ENCODE assay signal across 11 cellular contexts in the genomic region with DNA sequence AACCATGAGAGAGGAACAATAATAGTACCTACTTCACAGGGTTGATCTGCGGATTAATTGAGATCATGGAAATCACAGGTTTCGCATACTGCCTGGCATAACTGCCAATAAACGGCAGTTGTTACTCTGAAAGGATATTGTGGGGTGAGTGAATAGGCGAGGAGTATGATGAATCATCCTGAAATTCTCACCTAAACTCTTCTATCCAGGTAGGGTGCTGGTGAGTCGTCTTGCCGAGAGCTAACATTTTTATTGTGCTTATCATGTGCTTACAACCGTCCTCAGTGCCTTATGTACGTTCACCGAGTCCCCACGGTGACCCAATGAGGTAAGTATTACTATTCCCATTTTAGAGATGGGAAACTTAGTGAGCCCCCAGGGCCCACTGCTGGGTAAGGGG. TPM values are rescaled to one million over a fixed set of nuclear protein-coding genes. Genes with fewer than 3 reads are reported as not detected.
DNase-seq lines count a peak whose midpoint lies in the region; ATAC-seq and TF ChIP-seq lines count a peak whose summit lies in the region.
"Had no signal": no experiment of that assay in that cellular context is flagged by ENCODE, and none has a peak within 500 bp of the region (broad histone marks: within the 10 kb centered on the region; RNA-seq: fewer than 3 reads in every experiment).

No MANE protein-coding gene starts in this region.

- peaks cover 13% of the 10 kb centered on the region for H3K4me1 Mint-ChIP-seq in activated T-cell treated with anti-CD3 and anti-CD28 coated beads, Interleukin-2, amount 50 U/mL, for 4 hours (ENCODE audit: low read depth)
- H3K4me1 Mint-ChIP-seq in glutamatergic neuron (ENCODE audit: low read depth, unreplicated experiment), result peaks cover 11% of the 10 kb centered on the region
- peaks cover 0 to 3% of the 10 kb centered on the region in 2 donors for H3K4me1 Mint-ChIP-seq in natural killer cell treated with Interleukin-12 subunit alpha and Interleukin-12 subunit beta and Interleukin-15 and Interleukin-18, amount 100 ng/mL, for 72 hours (ENCODE audit: low read depth in 2 of 2)

- TF ChIP-seq CTCF in RWPE1 (conservative IDR thresholded peaks at IDR 0.05; ENCODE audit: low read depth), result no peak
- TF ChIP-seq CTCF in glutamatergic neuron (IDR thresholded peaks at IDR 0.05; ENCODE audit: partially characterized antibody, unreplicated experiment), result no peak

- H3K4me3 Mint-ChIP-seq in activated T-cell treated with anti-CD3 and anti-CD28 coated beads, Interleukin-2, amount 50 U/mL, for 4 hours, result no peak overlapping the region
- peak overlapping the region; percentile 76 for H3K4me3 Mint-ChIP-seq in glutamatergic neuron (ENCODE audit: unreplicated experiment)
- no peak overlapping the region for H3K4me3 Mint-ChIP-seq in natural killer cell treated with Interleukin-12 subunit alpha and Interleukin-12 subunit beta and Interleukin-15 and Interleukin-18, amount 100 ng/mL, for 72 hours

- H3K27ac Mint-ChIP-seq in glutamatergic neuron (ENCODE audit: unreplicated experiment), result peak overlapping the region; percentile 62
- no peak overlapping the region for H3K27ac Mint-ChIP-seq in natural killer cell treated with Interleukin-12 subunit alpha and Interleukin-12 subunit beta and Interleukin-15 and Interleukin-18, amount 100 ng/mL, for 72 hours
- H3K27ac Mint-ChIP-seq: activated naive CD8-positive, alpha-beta T cell had no signal

- no peaks in the 10 kb centered on the region for H3K36me3 Mint-ChIP-seq in activated T-cell treated with anti-CD3 and anti-CD28 coated beads, Interleukin-2, amount 50 U/mL, for 4 hours (ENCODE audit: insufficient read depth)
- peaks cover 7% of the 10 kb centered on the region for H3K36me3 Mint-ChIP-seq in glutamatergic neuron (ENCODE audit: unreplicated experiment)
- H3K36me3 Mint-ChIP-seq in natural killer cell treated with Interleukin-12 subunit alpha and Interleukin-12 subunit beta and Interleukin-15 and Interleukin-18, amount 100 ng/mL, for 72 hours, result no peaks in the 10 kb centered on the region
- H3K36me3 Mint-ChIP-seq: activated naive CD8-positive, alpha-beta T cell; CD8-positive, alpha-beta memory T cell had no signal

- CTCF ChIA-PET in RWPE1 (lab: Yijun Ruan, JAX), result interaction anchor here (0.6 to 2.2 kb wide), 12 partner anchors 12 to 442 kb away, joined by 3 to 16 read pairs (median 4); no protein-coding TSS in a partner anchor

- DNase-seq in activated T-cell treated with anti-CD3 and anti-CD28 coated beads, Interleukin-2, amount 50 U/mL, for 4 hours, result no peak
- no peak for DNase-seq in activated T-cell treated with anti-CD3 and anti-CD28 coated beads for 4 hours
- peak; percentile 73 for DNase-seq in RWPE1 (ENCODE audit: low spot score)
- no peak for DNase-seq in glutamatergic neuron
- DNase-seq in stimulated activated naive CD8-positive, alpha-beta T cell treated with anti-CD3 and anti-CD28 coated beads, Interleukin-15, Interleukin-2, amounts not matched to agents 100 U/mL and 50 U/mL, for 24 hours, result no peak
- DNase-seq in DMS53 treated with DMSO at 0.1 percent for 48 hours (lab: John Stamatoyannopoulos, UW; ENCODE audit: unreplicated experiment), result no peak
- DNase-seq in natural killer cell treated with Interleukin-12 subunit alpha and Interleukin-12 subunit beta and Interleukin-15 and Interleukin-18, amount 100 ng/mL, for 72 hours (ENCODE audit: low spot score), result no peak
- no peak for DNase-seq in DMS153 (lab: John Stamatoyannopoulos, UW)

- ATAC-seq in activated T-cell treated with anti-CD3 and anti-CD28 coated beads, Interleukin-2, amount 50 U/mL, for 4 hours, result peak; percentile 61 to 69
- peak; percentile 50 for ATAC-seq in stimulated activated naive CD8-positive, alpha-beta T cell treated with anti-CD3 and anti-CD28 coated beads, Interleukin-15, Interleukin-2, amounts not matched to agents 100 U/mL and 50 U/mL, for 24 hours
- no peak for ATAC-seq in natural killer cell treated with Interleukin-12 subunit alpha and Interleukin-12 subunit beta and Interleukin-15 and Interleukin-18, amount 100 ng/mL, for 72 hours

- peak overlapping the region; percentile 49 for H3K27ac ChIP-seq in RWPE1
- H3K27ac ChIP-seq: heart right ventricle had no signal

- H3K9me3 Mint-ChIP-seq in activated T-cell treated with anti-CD3 and anti-CD28 coated beads, Interleukin-2, amount 50 U/mL, for 4 hours, result no peaks in the 10 kb centered on the region
- H3K9me3 Mint-ChIP-seq in glutamatergic neuron (ENCODE audit: unreplicated experiment), result peaks cover 4% of the 10 kb centered on the region
- peaks cover 4% of the 10 kb centered on the region for H3K9me3 Mint-ChIP-seq in natural killer cell treated with Interleukin-12 subunit alpha and Interleukin-12 subunit beta and Interleukin-15 and Interleukin-18, amount 100 ng/mL, for 72 hours
- H3K9me3 Mint-ChIP-seq: CD8-positive, alpha-beta memory T cell had no signal

- POLR2A ChIA-PET in RWPE1 (lab: Yijun Ruan, JAX; ENCODE audit: low non-redundant PET), result no interaction called here

- H3K27me3 Mint-ChIP-seq in activated T-cell treated with anti-CD3 and anti-CD28 coated beads, Interleukin-2, amount 50 U/mL, for 4 hours (ENCODE audit: low read depth), result peaks cover 16% of the 10 kb centered on the region
- peaks cover 4% of the 10 kb centered on the region for H3K27me3 Mint-ChIP-seq in glutamatergic neuron (ENCODE audit: unreplicated experiment)
- H3K27me3 Mint-ChIP-seq in natural killer cell treated with Interleukin-12 subunit alpha and Interleukin-12 subunit beta and Interleukin-15 and Interleukin-18, amount 100 ng/mL, for 72 hours, result peaks cover 7 to 15% of the 10 kb centered on the region in 2 donors

RNA-seq across cellular contexts. Expression of a gene that starts 52.4 kb away (rescaled TPM):
- 1 to 10 TPM in 1 of 3 donors, under 1 TPM in 2; 0.27 to 2.0 (median 0.42) TPM for total RNA-seq in activated T-cell treated with anti-CD3 and anti-CD28 coated beads, Interleukin-2, amount 50 U/mL, for 4 hours
- total RNA-seq in glutamatergic neuron (ENCODE audit: unreplicated experiment), result 197 TPM
- total RNA-seq in natural killer cell treated with Interleukin-12 subunit alpha and Interleukin-12 subunit beta and Interleukin-15 and Interleukin-18, amount 100 ng/mL, for 72 hours, result 1 to 10 TPM in 1 of 2 donors, under 1 TPM in 1; 0.33 to 1.6 TPM

Comparison
In these comparisons a context has a peak if more than half of its experiments do, and no peak if none do; other contexts are left out.
1. ATAC-seq: peak in activated T-cell treated with anti-CD3 and anti-CD28 coated beads, Interleukin-2, amount 50 U/mL, for 4 hours (2 of 2) and stimulated activated naive CD8-positive, alpha-beta T cell treated with anti-CD3 and anti-CD28 coated beads, Interleukin-15, Interleukin-2, amounts not matched to agents 100 U/mL and 50 U/mL, for 24 hours (single experiment); none in natural killer cell treated with Interleukin-12 subunit alpha and Interleukin-12 subunit beta and Interleukin-15 and Interleukin-18, amount 100 ng/mL, for 72 hours (0 of 2).
2. RNA of a gene that starts 52.4 kb away (total RNA-seq): 197 TPM in glutamatergic neuron (single experiment); 0.33 to 1.6 TPM in natural killer cell treated with Interleukin-12 subunit alpha and Interleukin-12 subunit beta and Interleukin-15 and Interleukin-18, amount 100 ng/mL, for 72 hours and 0.27 to 2.0 TPM in activated T-cell treated with anti-CD3 and anti-CD28 coated beads, Interleukin-2, amount 50 U/mL, for 4 hours; every median in the first group is over 10 times any median in the second.